ENCODE assay signal across 8 cellular contexts in the genomic region with DNA sequence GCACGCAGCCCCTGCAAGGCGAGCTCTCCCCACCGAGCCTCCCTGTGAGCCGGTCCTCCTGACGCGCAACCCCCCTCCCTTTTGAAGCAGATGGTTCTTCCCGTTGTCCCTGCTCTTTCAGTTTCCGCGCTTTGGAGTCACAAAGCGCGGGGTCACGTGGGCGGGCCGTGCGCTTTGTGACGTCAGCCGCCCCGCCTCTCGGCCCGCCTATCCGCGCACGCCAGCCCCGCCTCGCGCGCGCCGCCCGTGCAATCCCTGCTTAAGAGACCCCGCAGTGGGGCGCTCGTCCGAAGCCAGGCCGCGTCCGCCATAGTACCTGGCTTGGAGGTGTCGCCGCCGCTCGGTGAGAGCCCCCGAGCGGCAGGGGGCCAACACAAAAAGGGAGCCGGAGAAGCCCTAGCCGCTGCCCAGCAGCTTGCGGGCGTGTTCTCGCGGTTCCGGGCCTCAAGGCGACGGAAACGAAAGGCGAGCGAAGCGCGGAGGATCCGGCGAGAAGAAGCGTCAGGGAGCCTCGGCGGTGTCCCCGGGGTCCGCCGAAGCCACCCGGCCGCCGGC. TPM values are rescaled to one million over a fixed set of nuclear protein-coding genes. Genes with fewer than 3 reads are reported as not detected.
A peak's percentile ranks its signal among the peaks of the same experiment; 100 is the strongest.
DNase-seq lines count a peak whose midpoint lies in the region; ATAC-seq and TF ChIP-seq lines count a peak whose summit lies in the region.

A gene with protein sequence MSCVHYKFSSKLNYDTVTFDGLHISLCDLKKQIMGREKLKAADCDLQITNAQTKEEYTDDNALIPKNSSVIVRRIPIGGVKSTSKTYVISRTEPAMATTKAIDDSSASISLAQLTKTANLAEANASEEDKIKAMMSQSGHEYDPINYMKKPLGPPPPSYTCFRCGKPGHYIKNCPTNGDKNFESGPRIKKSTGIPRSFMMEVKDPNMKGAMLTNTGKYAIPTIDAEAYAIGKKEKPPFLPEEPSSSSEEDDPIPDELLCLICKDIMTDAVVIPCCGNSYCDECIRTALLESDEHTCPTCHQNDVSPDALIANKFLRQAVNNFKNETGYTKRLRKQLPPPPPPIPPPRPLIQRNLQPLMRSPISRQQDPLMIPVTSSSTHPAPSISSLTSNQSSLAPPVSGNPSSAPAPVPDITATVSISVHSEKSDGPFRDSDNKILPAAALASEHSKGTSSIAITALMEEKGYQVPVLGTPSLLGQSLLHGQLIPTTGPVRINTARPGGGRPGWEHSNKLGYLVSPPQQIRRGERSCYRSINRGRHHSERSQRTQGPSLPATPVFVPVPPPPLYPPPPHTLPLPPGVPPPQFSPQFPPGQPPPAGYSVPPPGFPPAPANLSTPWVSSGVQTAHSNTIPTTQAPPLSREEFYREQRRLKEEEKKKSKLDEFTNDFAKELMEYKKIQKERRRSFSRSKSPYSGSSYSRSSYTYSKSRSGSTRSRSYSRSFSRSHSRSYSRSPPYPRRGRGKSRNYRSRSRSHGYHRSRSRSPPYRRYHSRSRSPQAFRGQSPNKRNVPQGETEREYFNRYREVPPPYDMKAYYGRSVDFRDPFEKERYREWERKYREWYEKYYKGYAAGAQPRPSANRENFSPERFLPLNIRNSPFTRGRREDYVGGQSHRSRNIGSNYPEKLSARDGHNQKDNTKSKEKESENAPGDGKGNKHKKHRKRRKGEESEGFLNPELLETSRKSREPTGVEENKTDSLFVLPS (N-terminal part only) (plus strand): TSS at position 272 of the 555 bp plus-strand sequence. CDS start 1,061 bp downstream, outside the sequence.

- H3K27ac ChIP-seq in GM23248, result peak within 1 kb of the TSS; percentile 98
- peak within 1 kb of the TSS; percentile 99 for H3K27ac ChIP-seq in fibroblast of lung (ENCODE audit: insufficient read depth, low read length)

- H3F3A ChIP-seq in GM23248 (ENCODE audit: insufficient read depth), result peaks cover 6% of the 10 kb centered on the region; the same call in 1 of the 2 replicates

- no peaks in the 10 kb centered on the region for H3K9me2 ChIP-seq in GM23248 (ENCODE audit: insufficient read depth)

- no peaks in the 10 kb centered on the region for H3K9me3 Mint-ChIP-seq in naive thymus-derived CD8-positive, alpha-beta T cell

- peak within 1 kb of the TSS; percentile 94 for H2AFZ ChIP-seq in GM23248
- peak within 1 kb of the TSS; percentile 92 for H2AFZ ChIP-seq in fibroblast of lung (ENCODE audit: low read length)

- TF ChIP-seq CTCF in fibroblast of lung (conservative IDR thresholded peaks at IDR 0.05 in 1 of 2, IDR thresholded peaks at IDR 0.05 in 1 of 2; ENCODE audit: low read depth in 1 of 2, low read length in 2 of 2), result peak in 1 of 2 donors; percentile 3

- no peaks in the 10 kb centered on the region for H3K9me3 ChIP-seq in GM23248 (ENCODE audit: low read depth)
- H3K9me3 ChIP-seq in fibroblast of lung (ENCODE audit: control insufficient read depth, insufficient read depth, low read depth, low read length), result no peaks in the 10 kb centered on the region

- WGBS in GM23248 (ENCODE audit: low coverage in 1 of 2, low lambda C conversion rate in 2 of 2, missing lambda C conversion rate in 2 of 2), 2 experiments, result 1 to 2% methylated on average over 50 to 53 of the region's 68 CpGs

- H3K4me1 Mint-ChIP-seq in naive thymus-derived CD8-positive, alpha-beta T cell, result peaks cover 23 to 53% (median 42%) of the 10 kb centered on the region in 4 donors

- peak within 1 kb of the TSS; percentile 99 to 100 (median 99) for H3K4me3 Mint-ChIP-seq in naive thymus-derived CD8-positive, alpha-beta T cell

- H3K27ac Mint-ChIP-seq in naive thymus-derived CD8-positive, alpha-beta T cell, result peak within 1 kb of the TSS; percentile 99 to 100 (median 100)

- no peaks in the 10 kb centered on the region for H3K27me3 ChIP-seq in GM23248 (replicated peaks; ENCODE audit: insufficient read depth)
- H3K27me3 ChIP-seq in fibroblast of lung (ENCODE audit: control insufficient read depth, insufficient read depth, low read length), result no peaks in the 10 kb centered on the region

- H3K4me1 ChIP-seq in GM23248 (ENCODE audit: insufficient read depth), result peaks cover 30% of the 10 kb centered on the region
- peaks cover 10% of the 10 kb centered on the region for H3K4me1 ChIP-seq in fibroblast of lung (ENCODE audit: control insufficient read depth, extremely low read depth, insufficient read depth, low read length)

- no peaks in the 10 kb centered on the region for H3K36me3 ChIP-seq in GM23248 (ENCODE audit: low read depth)
- H3K36me3 ChIP-seq in fibroblast of lung (ENCODE audit: control insufficient read depth, insufficient read depth, low read length), result peaks cover 3% of the 10 kb centered on the region

- in situ Hi-C loops in GM23248 (cut with MboI), result no loop called here

- DNase-seq in EH (ENCODE audit: low read depth), result peak; percentile 96
- DNase-seq in GM23248, result peak; percentile 99
- DNase-seq in LHCN-M2 (ENCODE audit: low read depth), result peak; percentile 96
- DNase-seq in RPMI7951 (ENCODE audit: low read depth), result peak; percentile 94
- DNase-seq in activated T-helper 1 cell treated with anti-CD3 and anti-CD28 coated beads, Interleukin-2, amount 50 U/mL, for 16 hours (ENCODE audit: low read depth in 1 of 2, low spot score in 1 of 2), result peak; percentile 79 to 90
- peak; percentile 96 to 97 for DNase-seq in fibroblast of lung (ENCODE audit: low read depth in 2 of 2)
- DNase-seq in naive thymus-derived CD8-positive, alpha-beta T cell, result peak; percentile 89 to 96 (median 94)
- peak; percentile 86 to 95 (median 91) for DNase-seq in stimulated activated naive CD4-positive, alpha-beta T cell (lab: John Stamatoyannopoulos, UW)

- H3K27me3 Mint-ChIP-seq in naive thymus-derived CD8-positive, alpha-beta T cell, result no peaks in the 10 kb centered on the region

- H3K79me2 ChIP-seq in GM23248 (ENCODE audit: insufficient read depth) (peaks cover 49% of the 10 kb centered on the region), fibroblast of lung (ENCODE audit: control insufficient read depth, insufficient read depth, low read length) (peaks cover 49% of the 10 kb centered on the region)

- peak within 1 kb of the TSS; percentile 98 for H3K4me2 ChIP-seq in GM23248 (ENCODE audit: unreplicated experiment)
- H3K4me2 ChIP-seq in fibroblast of lung (ENCODE audit: extremely low read depth, insufficient read depth, low read length), result peak within 1 kb of the TSS; percentile 97

- H3K9ac ChIP-seq in GM23248, result peak within 1 kb of the TSS; percentile 99
- peak within 1 kb of the TSS; percentile 100 for H3K9ac ChIP-seq in fibroblast of lung (ENCODE audit: insufficient read depth, low read length)

- H3K36me3 Mint-ChIP-seq in naive thymus-derived CD8-positive, alpha-beta T cell, result peaks cover 0 to 23% (median 5%) of the 10 kb centered on the region in 3 donors

- POLR2A ChIA-PET in naive thymus-derived CD8-positive, alpha-beta T cell (lab: Charles Lee), result interaction anchor here (0.8 to 2.4 kb wide), 10 partner anchors 9 to 555 kb away, joined by 3 to 8 read pairs (median 4); no protein-coding TSS in a partner anchor

- ATAC-seq in naive thymus-derived CD8-positive, alpha-beta T cell, result peak; percentile 89 to 90

- peaks cover 27% of the 10 kb centered on the region for H4K20me1 ChIP-seq in GM23248 (ENCODE audit: insufficient read depth)
- H4K20me1 ChIP-seq in fibroblast of lung (ENCODE audit: control insufficient read depth, extremely low read depth, insufficient read depth, low read length), result peaks cover 6% of the 10 kb centered on the region

- H3K4me3 ChIP-seq in GM23248 (peak within 1 kb of the TSS; percentile 91), fibroblast of lung (replicated peaks in 1 of 4; ENCODE audit: control extremely low read depth in 1 of 4, insufficient read depth in 1 of 4, low read depth in 3 of 4, low read length in 4 of 4) (peak within 1 kb of the TSS; percentile 63 to 98 (median 98))

RNA-seq across cellular contexts. Expression of the gene that starts here (rescaled TPM):
- total RNA-seq in GM23248 (2014; rRNA removed; shearing (Covaris generic)), result 15.8 and 17.3 TPM in 2 replicates
- 13.8 TPM in 2 replicates for polyA plus RNA-seq in GM23248 (2016; fragmentation: Nextera tagmentation; extraction: Ambion mirVana)
- total RNA-seq in LHCN-M2 (2014; rRNA removed), result 26.0 and 35.3 TPM in 2 replicates
- 7.8 TPM for polyA plus RNA-seq in LHCN-M2 (2012)
- 18.1 and 22.7 TPM in 2 replicates for total RNA-seq in RPMI7951 (2014; rRNA removed; shearing (Covaris generic))
- 16.4 and 16.8 TPM in 2 replicates for total RNA-seq in fibroblast of lung
- polyA plus RNA-seq in fibroblast of lung, result 24.6 and 26.4 TPM in 2 replicates
- polyA plus RNA-seq in fibroblast of lung (2012), result 16.3 and 19.5 TPM in 2 replicates
- polyA minus RNA-seq in fibroblast of lung (ENCODE audit: low replicate concordance), result 5.9 and 6.6 TPM in 2 replicates
- total RNA-seq in naive thymus-derived CD8-positive, alpha-beta T cell, result 100 to 1,000 TPM; 114 to 115 TPM
- 10 to 100 TPM; 15.7 to 20.5 (median 16.1) TPM for polyA plus RNA-seq in naive thymus-derived CD8-positive, alpha-beta T cell

Comparison
In these comparisons a context has a peak if more than half of its experiments do, and no peak if none do; other contexts are left out.
1. Peak in every context shown above with its lines: DNase-seq, ATAC-seq, H3K4me3 ChIP-seq and H3K27ac ChIP-seq.